14 cellular contexts compared by ENCODE assay signal in genomic region chr7:154841731-154842331, GRCh38.
DNase-seq lines count a peak whose midpoint lies in the region; ATAC-seq and TF ChIP-seq lines count a peak whose summit lies in the region.
"Had no signal": no experiment of that assay in that cellular context is flagged by ENCODE, and none has a peak within 500 bp of the region (broad histone marks: within the 10 kb centered on the region; RNA-seq: fewer than 3 reads in every experiment).

No MANE protein-coding gene starts in this region.

- no peak overlapping the region for H3K27ac Mint-ChIP-seq in activated CD4-positive, alpha-beta T cell treated with anti-CD3 and anti-CD28 coated beads, Interleukin-2, amount 10 ng/mL, durations not matched to agents 24 days and 14 days
- H3K27ac Mint-ChIP-seq: naive thymus-derived CD4-positive, alpha-beta T cell had no signal

- H3K36me3 Mint-ChIP-seq in activated CD4-positive, alpha-beta T cell treated with anti-CD3 and anti-CD28 coated beads, Interleukin-2, amount 10 ng/mL, durations not matched to agents 24 days and 14 days (ENCODE audit: low read depth) = no peaks in the 10 kb centered on the region
- H3K36me3 Mint-ChIP-seq: naive thymus-derived CD4-positive, alpha-beta T cell had no signal

- H3K9me3 Mint-ChIP-seq in activated CD4-positive, alpha-beta T cell treated with anti-CD3 and anti-CD28 coated beads, Interleukin-2, amount 10 ng/mL, durations not matched to agents 24 days and 14 days = no peaks in the 10 kb centered on the region

- H3K4me1 Mint-ChIP-seq in activated CD4-positive, alpha-beta T cell treated with anti-CD3 and anti-CD28 coated beads, Interleukin-2, amount 10 ng/mL, durations not matched to agents 24 days and 14 days = no peaks in the 10 kb centered on the region
- H3K4me1 Mint-ChIP-seq: naive thymus-derived CD4-positive, alpha-beta T cell had no signal

- no peak overlapping the region for H3K4me3 Mint-ChIP-seq in activated CD4-positive, alpha-beta T cell treated with anti-CD3 and anti-CD28 coated beads, Interleukin-2, amount 10 ng/mL, durations not matched to agents 24 days and 14 days
- H3K4me3 Mint-ChIP-seq: naive thymus-derived CD4-positive, alpha-beta T cell had no signal

- TF ChIP-seq CTCF in LNCaP clone FGC (IDR thresholded peaks at IDR 0.05; ENCODE audit: control insufficient read depth, extremely low read depth, insufficient read depth) = no peak

- no peaks in the 10 kb centered on the region for H3K9me3 ChIP-seq in endocrine pancreas (ENCODE audit: control insufficient read depth, low read length)
- H3K9me3 ChIP-seq: body of pancreas, gastrocnemius medialis had no signal

- H3K36me3 ChIP-seq in endocrine pancreas (ENCODE audit: control insufficient read depth, insufficient read depth, low read length) = no peaks in the 10 kb centered on the region
- H3K36me3 ChIP-seq: gastrocnemius medialis had no signal

- peak; percentile 87 for DNase-seq in LNCaP clone FGC (ENCODE audit: low read depth)
- DNase-seq in NCI-H2107 treated with DMSO at 0.1 percent for 48 hours (lab: John Stamatoyannopoulos, UW; ENCODE audit: unreplicated experiment) = peak; percentile 56
- peak; percentile 61 for DNase-seq in pons (ENCODE audit: low spot score)
- DNase-seq in activated CD4-positive, alpha-beta T cell treated with anti-CD3 and anti-CD28 coated beads, Interleukin-2, amount 10 ng/mL, durations not matched to agents 24 days and 14 days = no peak
- no peak for DNase-seq in Right ventricle myocardium inferior (ENCODE audit: missing footprints)
- DNase-seq in activated CD4-positive, alpha-beta T cell treated with anti-CD3 and anti-CD28 coated beads for 4 hours = no peak
- DNase-seq: activated naive CD4-positive, alpha-beta T cell; effector CD4-positive, alpha-beta T cell; gastrocnemius medialis; naive thymus-derived CD4-positive, alpha-beta T cell had no signal

- peaks cover 12% of the 10 kb centered on the region for H3K4me1 ChIP-seq in endocrine pancreas (ENCODE audit: control insufficient read depth, insufficient read depth, low read length)
- H3K4me1 ChIP-seq: body of pancreas, gastrocnemius medialis had no signal

- H3K4me3 ChIP-seq in LNCaP clone FGC (ENCODE audit: low read depth, low read length) = no peak overlapping the region
- H3K4me3 ChIP-seq in endocrine pancreas (ENCODE audit: control insufficient read depth, insufficient read depth, low read length) = peak overlapping the region; percentile 38
- H3K4me3 ChIP-seq: body of pancreas, gastrocnemius medialis had no signal

- ATAC-seq in Right ventricle myocardium inferior (no peak), HG03135 (IDR thresholded peaks at IDR 0.05; ENCODE audit: unreplicated experiment) (no peak)
- ATAC-seq: body of pancreas; gastrocnemius medialis; naive thymus-derived CD4-positive, alpha-beta T cell had no signal

- H3K27me3 Mint-ChIP-seq in activated CD4-positive, alpha-beta T cell treated with anti-CD3 and anti-CD28 coated beads, Interleukin-2, amount 10 ng/mL, durations not matched to agents 24 days and 14 days = peaks cover 14% of the 10 kb centered on the region

- H3K9ac ChIP-seq in endocrine pancreas (ENCODE audit: control insufficient read depth, insufficient read depth, low read length) = no peak overlapping the region
- H3K9ac ChIP-seq: KMS-11 had no signal

- intact Hi-C loops in activated CD4-positive, alpha-beta T cell treated with anti-CD3 and anti-CD28 coated beads, Interleukin-2, amount 10 ng/mL, durations not matched to agents 24 days and 14 days (cut with micrococcal nuclease) = no loop called here
- intact Hi-C loops in Right ventricle myocardium inferior (cut with DNase I) = no loop called here

- no peaks in the 10 kb centered on the region for H3K27me3 ChIP-seq in endocrine pancreas (ENCODE audit: control insufficient read depth, insufficient read depth, low read length)
- H3K27me3 ChIP-seq: body of pancreas had no signal

Comparison
In these comparisons a context has a peak if more than half of its experiments do, and no peak if none do; other contexts are left out.
1. DNase-seq: peak in LNCaP clone FGC (single experiment), NCI-H2107 treated with DMSO at 0.1 percent for 48 hours (single experiment) and pons (single experiment); none in activated CD4-positive, alpha-beta T cell treated with anti-CD3 and anti-CD28 coated beads, Interleukin-2, amount 10 ng/mL, durations not matched to agents 24 days and 14 days (single experiment), Right ventricle myocardium inferior (single experiment) and activated CD4-positive, alpha-beta T cell treated with anti-CD3 and anti-CD28 coated beads for 4 hours (0 of 2).